Comparison of ENCODE assay signal across 10 cellular contexts in the genomic region with DNA sequence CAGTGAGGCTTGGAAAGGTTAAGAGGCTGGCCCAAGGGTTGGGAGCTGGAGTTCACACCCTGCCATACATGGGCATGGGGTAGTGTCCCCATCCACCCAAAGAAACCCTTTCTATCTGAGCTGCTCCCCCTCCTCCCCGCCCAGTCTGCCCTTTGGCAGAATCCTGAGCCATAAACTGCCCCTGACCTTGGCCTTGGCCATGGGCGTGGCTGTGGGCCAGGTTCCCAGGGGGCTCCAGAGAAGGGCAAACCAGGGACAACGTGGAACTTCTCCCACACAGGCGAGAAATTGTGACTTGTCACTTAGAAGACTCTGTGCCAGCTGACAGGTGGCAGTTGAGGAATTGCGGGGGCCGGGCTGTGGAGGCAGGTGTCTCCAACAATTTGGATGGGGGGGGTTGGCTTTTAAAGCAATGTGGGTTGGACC. TPM values are rescaled to one million over a fixed set of nuclear protein-coding genes. Genes with fewer than 3 reads are reported as not detected.
DNase-seq lines count a peak whose midpoint lies in the region; ATAC-seq and TF ChIP-seq lines count a peak whose summit lies in the region.
"Had no signal": no experiment of that assay in that cellular context is flagged by ENCODE, and none has a peak within 500 bp of the region (broad histone marks: within the 10 kb centered on the region; RNA-seq: fewer than 3 reads in every experiment).

No MANE protein-coding gene starts in this region.

- H3K27me3 ChIP-seq in right lobe of liver, result no peaks in the 10 kb centered on the region
- peaks cover 23% of the 10 kb centered on the region for H3K27me3 ChIP-seq in transverse colon

- H3K9me3 Mint-ChIP-seq in activated naive CD4-positive, alpha-beta T cell treated with anti-CD3 and anti-CD28 coated beads, Interleukin-2, amount 50 U/mL, for 24 hours, result no peaks in the 10 kb centered on the region

- in situ Hi-C loops in transverse colon (cut with MboI; ENCODE audit: low pct_ligation_motif_present in 1 of 4, low pct_unique_long_range_greater_than_20kb in 1 of 4, low sequenced_read_pairs in 3 of 4), result no loop called here

- H3K9me3 ChIP-seq in right lobe of liver (no peaks in the 10 kb centered on the region), transverse colon (no peaks in the 10 kb centered on the region)

- TF ChIP-seq CTCF in right lobe of liver (IDR thresholded peaks at IDR 0.05), result no peak
- TF ChIP-seq CTCF in transverse colon (IDR thresholded peaks at IDR 0.05), result no peak
- TF ChIP-seq CTCF in GM10248 (IDR thresholded peaks at IDR 0.05; ENCODE audit: control extremely low read depth, extremely low read depth, low read depth, missing control alignments), result no peak

- H3K27ac ChIP-seq in right lobe of liver, result peak overlapping the region; percentile 25 to 74 (median 68)
- H3K27ac ChIP-seq in transverse colon, result peak overlapping the region; percentile 70 to 84 (median 80)

- ATAC-seq in right lobe of liver (no peak), HG02885 (IDR thresholded peaks at IDR 0.05; ENCODE audit: poor library complexity, unreplicated experiment) (no peak)

- H3K4me3 ChIP-seq in right lobe of liver (no peak overlapping the region), transverse colon (no peak overlapping the region)

- H3K27me3 Mint-ChIP-seq in activated naive CD4-positive, alpha-beta T cell treated with anti-CD3 and anti-CD28 coated beads, Interleukin-2, amount 50 U/mL, for 24 hours, result no peaks in the 10 kb centered on the region

- DNase-seq in activated naive CD4-positive, alpha-beta T cell treated with Interleukin-2 at 50 U/mL for 16 hours, result peak; percentile 36
- DNase-seq in activated naive CD4-positive, alpha-beta T cell (lab: John Stamatoyannopoulos, UW), result no peak
- peak in 1 of 3 donors; percentile 7 for DNase-seq in right lobe of liver
- no peak for DNase-seq in transverse colon
- DNase-seq in NCI-H748 treated with DMSO at 0.1 percent for 48 hours (lab: John Stamatoyannopoulos, UW), result no peak
- DNase-seq in GM10248 (ENCODE audit: extremely low spot score), result no peak
- DNase-seq: amniotic stem cell, NCI-H1694 had no signal

- H3K36me3 Mint-ChIP-seq in activated naive CD4-positive, alpha-beta T cell treated with anti-CD3 and anti-CD28 coated beads, Interleukin-2, amount 50 U/mL, for 24 hours, result no peaks in the 10 kb centered on the region

- no peaks in the 10 kb centered on the region for H3K36me3 ChIP-seq in right lobe of liver
- no peaks in the 10 kb centered on the region for H3K36me3 ChIP-seq in transverse colon

- H3K4me1 ChIP-seq in right lobe of liver (no peaks in the 10 kb centered on the region), transverse colon (peaks cover 0 to 26% (median 6%) of the 10 kb centered on the region in 4 donors)

- peak overlapping the region; percentile 100 for H3K4me3 Mint-ChIP-seq in activated naive CD4-positive, alpha-beta T cell treated with anti-CD3 and anti-CD28 coated beads, Interleukin-2, amount 50 U/mL, for 24 hours

- 73% methylated on average over 2 of the region's 6 CpGs for WGBS in right lobe of liver (ENCODE audit: insufficient coverage, low coverage, low lambda C conversion rate, missing lambda C conversion rate)
- WGBS in transverse colon (ENCODE audit: low coverage in 1 of 2), 2 donors, result 41% methylated on average over 6 of the region's 6 CpGs; no CpG with 5 or more reads in 1 of the 2 donors

- H3K27ac Mint-ChIP-seq in activated naive CD4-positive, alpha-beta T cell treated with anti-CD3 and anti-CD28 coated beads, Interleukin-2, amount 50 U/mL, for 24 hours, result peak overlapping the region; percentile 92

- peaks cover 54% of the 10 kb centered on the region for H3K4me1 Mint-ChIP-seq in activated naive CD4-positive, alpha-beta T cell treated with anti-CD3 and anti-CD28 coated beads, Interleukin-2, amount 50 U/mL, for 24 hours

- TF ChIP-seq POLR2A in right lobe of liver (IDR thresholded peaks at IDR 0.05) (no peak), transverse colon (IDR thresholded peaks at IDR 0.05) (no peak)

- CTCF ChIA-PET in GM10248 (lab: Yijun Ruan, JAX), result interaction anchor here (1.2 to 4.2 kb wide), 4 partner anchors 16 to 95 kb away, joined by 5 to 29 read pairs (median 6); no protein-coding TSS in a partner anchor

- intact Hi-C loops in right lobe of liver (cut with DNase I), result no loop called here
- intact Hi-C loops in transverse colon (cut with DNase I; ENCODE audit: low total_unique reads), result no loop called here

- POLR2A ChIA-PET in GM10248 (lab: Yijun Ruan, JAX), result interaction anchor here (0.5 to 0.6 kb wide), 2 partner anchors 75 to 141 kb away, joined by 3 read pairs; no protein-coding TSS in a partner anchor

- TF ChIP-seq EP300 in transverse colon (IDR thresholded peaks at IDR 0.05; ENCODE audit: low read depth), result no peak

RNA-seq across cellular contexts. Expression of gene FAM78A, which starts 4.8 kb away (rescaled TPM):
- total RNA-seq in right lobe of liver (1 to 10 TPM in 4 of 6 experiments, under 1 TPM in 2; 0.92 to 2.4 (median 1.6) TPM), transverse colon (1 to 10 TPM in 3 of 4 donors, under 1 TPM in 1; 1.00 to 3.4 (median 2.2) TPM)

RNA-seq across cellular contexts. Expression of gene PLPP7, which starts 18.0 kb away (rescaled TPM):
- total RNA-seq in right lobe of liver, result under 1 TPM in 5 of 6 experiments, not detected in 1; 0.11 to 0.43 (median 0.22) TPM
- total RNA-seq in transverse colon, result 10 to 100 TPM in 1 of 4 donors, 1 to 10 TPM in 3; 3.0 to 10.3 (median 4.1) TPM
